In genomic region chr17:57708401-57708800, GRCh38 we compare ENCODE assay signal across 12 cellular contexts. TPM values are rescaled to one million over a fixed set of nuclear protein-coding genes. Genes with fewer than 3 reads are reported as not detected.
A peak's percentile ranks its signal among the peaks of the same experiment; 100 is the strongest.
DNase-seq lines count a peak whose midpoint lies in the region; ATAC-seq and TF ChIP-seq lines count a peak whose summit lies in the region.
"Had no signal": no experiment of that assay in that cellular context is flagged by ENCODE, and none has a peak within 500 bp of the region (broad histone marks: within the 10 kb centered on the region; RNA-seq: fewer than 3 reads in every experiment).

No MANE protein-coding gene starts in this region.

- H3K27ac Mint-ChIP-seq in activated naive CD4-positive, alpha-beta T cell treated with anti-CD3 and anti-CD28 coated beads, Interleukin-2, amount 50 U/mL, for 72 hours: no peak overlapping the region
- H3K27ac Mint-ChIP-seq in activated T-helper 2 cell treated with anti-CD3 and anti-CD28 coated beads, Interferon-gamma antibody, Interleukin-2, Interleukin-4, amounts not matched to agents 10 μg/mL and 5 μg/mL and 100 μg/mL, durations not matched to agents 14 hours and 24 hours and 36 hours: no peak overlapping the region

- no peak for TF ChIP-seq POLR2A in gastrocnemius medialis (IDR thresholded peaks at IDR 0.05)

- DNase-seq in NCI-H2107 treated with DMSO at 0.1 percent for 48 hours (lab: John Stamatoyannopoulos, UW; ENCODE audit: unreplicated experiment) (peak; percentile 43), NCI-H2107 (lab: John Stamatoyannopoulos, UW) (no peak), NCI-H524 (lab: John Stamatoyannopoulos, UW) (peak; percentile 77 to 95), left ventricle myocardium inferior (no peak), gastrocnemius medialis (no peak), GOT3 (lab: John Stamatoyannopoulos, UW) (no peak)
- DNase-seq in activated naive CD4-positive, alpha-beta T cell treated with anti-CD3 and anti-CD28 coated beads, Interleukin-2, amount 50 U/mL, for 72 hours (ENCODE audit: low spot score in 2 of 2): no peak
- DNase-seq in activated T-helper 2 cell treated with anti-CD3 and anti-CD28 coated beads, Interferon-gamma antibody, Interleukin-2, Interleukin-4, amounts not matched to agents 10 μg/mL and 5 μg/mL and 100 μg/mL, durations not matched to agents 14 hours and 24 hours and 36 hours (ENCODE audit: low spot score): no peak
- DNase-seq: activated T-cell treated with anti-CD3 and anti-CD28 coated beads, Interleukin-2, amount 50 U/mL, for 1 hour; NCI-H1048; stimulated activated CD4-positive, alpha-beta T cell treated with anti-CD3 and anti-CD28 coated beads, Interleukin-4, amount 100 ng/mL, for 1 hour had no signal

- peak overlapping the region; percentile 56 for H3K27ac ChIP-seq in left ventricle myocardium inferior (replicated peaks)
- peak overlapping the region; percentile 9 to 63 (median 48) for H3K27ac ChIP-seq in gastrocnemius medialis
- H3K27ac ChIP-seq: epithelial cell of prostate had no signal

- ATAC-seq in gastrocnemius medialis: peak; percentile 22 to 28
- ATAC-seq in activated naive CD4-positive, alpha-beta T cell treated with anti-CD3 and anti-CD28 coated beads, Interleukin-2, amount 50 U/mL, for 72 hours: no peak

- intact Hi-C loops in left ventricle myocardium inferior (cut with micrococcal nuclease) (no loop called here), gastrocnemius medialis (cut with DNase I; ENCODE audit: low total_unique reads) (no loop called here)
- intact Hi-C loops in activated T-helper 2 cell treated with anti-CD3 and anti-CD28 coated beads, Interferon-gamma antibody, Interleukin-2, Interleukin-4, amounts not matched to agents 10 μg/mL and 5 μg/mL and 100 μg/mL, durations not matched to agents 14 hours and 24 hours and 36 hours (cut with micrococcal nuclease): no loop called here

- H3K4me1 ChIP-seq in left ventricle myocardium inferior (peaks cover 13% of the 10 kb centered on the region), gastrocnemius medialis (peaks cover 12% of the 10 kb centered on the region in 2 donors)

- H3K9me3 ChIP-seq in left ventricle myocardium inferior (replicated peaks) (no peaks in the 10 kb centered on the region), gastrocnemius medialis (no peaks in the 10 kb centered on the region)

- TF ChIP-seq CTCF in left ventricle myocardium inferior (IDR thresholded peaks at IDR 0.05; ENCODE audit: borderline replicate concordance): peak; percentile 16
- no peak for TF ChIP-seq CTCF in gastrocnemius medialis (IDR thresholded peaks at IDR 0.05 in 4 of 5, conservative IDR thresholded peaks at IDR 0.05 in 1 of 5)

- H3K27me3 Mint-ChIP-seq in activated T-helper 2 cell treated with anti-CD3 and anti-CD28 coated beads, Interferon-gamma antibody, Interleukin-2, Interleukin-4, amounts not matched to agents 10 μg/mL and 5 μg/mL and 100 μg/mL, durations not matched to agents 14 hours and 24 hours and 36 hours (ENCODE audit: low read depth): peaks cover 17% of the 10 kb centered on the region

- H3K27me3 ChIP-seq in left ventricle myocardium inferior (ENCODE audit: low read depth) (no peaks in the 10 kb centered on the region), gastrocnemius medialis (no peaks in the 10 kb centered on the region)

- no peak overlapping the region for H3K4me3 ChIP-seq in left ventricle myocardium inferior
- no peak overlapping the region for H3K4me3 ChIP-seq in gastrocnemius medialis

- no peaks in the 10 kb centered on the region for H3K36me3 Mint-ChIP-seq in activated naive CD4-positive, alpha-beta T cell treated with anti-CD3 and anti-CD28 coated beads, Interleukin-2, amount 50 U/mL, for 72 hours
- H3K36me3 Mint-ChIP-seq in activated T-helper 2 cell treated with anti-CD3 and anti-CD28 coated beads, Interferon-gamma antibody, Interleukin-2, Interleukin-4, amounts not matched to agents 10 μg/mL and 5 μg/mL and 100 μg/mL, durations not matched to agents 14 hours and 24 hours and 36 hours (ENCODE audit: low read depth): no peaks in the 10 kb centered on the region

- H3K9me3 Mint-ChIP-seq in activated naive CD4-positive, alpha-beta T cell treated with anti-CD3 and anti-CD28 coated beads, Interleukin-2, amount 50 U/mL, for 72 hours: no peaks in the 10 kb centered on the region
- peaks cover 6% of the 10 kb centered on the region for H3K9me3 Mint-ChIP-seq in activated T-helper 2 cell treated with anti-CD3 and anti-CD28 coated beads, Interferon-gamma antibody, Interleukin-2, Interleukin-4, amounts not matched to agents 10 μg/mL and 5 μg/mL and 100 μg/mL, durations not matched to agents 14 hours and 24 hours and 36 hours

- no peaks in the 10 kb centered on the region for H3K4me1 Mint-ChIP-seq in activated T-helper 2 cell treated with anti-CD3 and anti-CD28 coated beads, Interferon-gamma antibody, Interleukin-2, Interleukin-4, amounts not matched to agents 10 μg/mL and 5 μg/mL and 100 μg/mL, durations not matched to agents 14 hours and 24 hours and 36 hours (ENCODE audit: low read depth)

- H3K36me3 ChIP-seq in left ventricle myocardium inferior: no peaks in the 10 kb centered on the region
- H3K36me3 ChIP-seq in gastrocnemius medialis: no peaks in the 10 kb centered on the region

- in situ Hi-C loops in gastrocnemius medialis (cut with MboI; ENCODE audit: low sequenced_read_pairs in 4 of 4): no loop called here

- no peak overlapping the region for H3K4me3 Mint-ChIP-seq in activated T-helper 2 cell treated with anti-CD3 and anti-CD28 coated beads, Interferon-gamma antibody, Interleukin-2, Interleukin-4, amounts not matched to agents 10 μg/mL and 5 μg/mL and 100 μg/mL, durations not matched to agents 14 hours and 24 hours and 36 hours (ENCODE audit: low read depth)

RNA-seq across cellular contexts. Expression of gene CCDC182, which starts 36.7 kb away (rescaled TPM):
- total RNA-seq in left ventricle myocardium inferior (not detected), gastrocnemius medialis (not detected)
- total RNA-seq in activated naive CD4-positive, alpha-beta T cell treated with anti-CD3 and anti-CD28 coated beads, Interleukin-2, amount 50 U/mL, for 72 hours: not detected
- total RNA-seq in activated T-helper 2 cell treated with anti-CD3 and anti-CD28 coated beads, Interferon-gamma antibody, Interleukin-2, Interleukin-4, amounts not matched to agents 10 μg/mL and 5 μg/mL and 100 μg/mL, durations not matched to agents 14 hours and 24 hours and 36 hours: not detected in 2 replicates

Comparison
In these comparisons a context has a peak if more than half of its experiments do, and no peak if none do; other contexts are left out.
1. DNase-seq: peak in NCI-H2107 treated with DMSO at 0.1 percent for 48 hours (single experiment) and NCI-H524 (2 of 2); none in NCI-H2107 (single experiment), left ventricle myocardium inferior (single experiment), gastrocnemius medialis (0 of 2), activated naive CD4-positive, alpha-beta T cell treated with anti-CD3 and anti-CD28 coated beads, Interleukin-2, amount 50 U/mL, for 72 hours (0 of 2), GOT3 (single experiment) and activated T-helper 2 cell treated with anti-CD3 and anti-CD28 coated beads, Interferon-gamma antibody, Interleukin-2, Interleukin-4, amounts not matched to agents 10 μg/mL and 5 μg/mL and 100 μg/mL, durations not matched to agents 14 hours and 24 hours and 36 hours (single experiment).
2. ATAC-seq: peak in gastrocnemius medialis (2 of 2); none in activated naive CD4-positive, alpha-beta T cell treated with anti-CD3 and anti-CD28 coated beads, Interleukin-2, amount 50 U/mL, for 72 hours (0 of 2).